1 cellular context compared by ENCODE assay signal in the genomic region with DNA sequence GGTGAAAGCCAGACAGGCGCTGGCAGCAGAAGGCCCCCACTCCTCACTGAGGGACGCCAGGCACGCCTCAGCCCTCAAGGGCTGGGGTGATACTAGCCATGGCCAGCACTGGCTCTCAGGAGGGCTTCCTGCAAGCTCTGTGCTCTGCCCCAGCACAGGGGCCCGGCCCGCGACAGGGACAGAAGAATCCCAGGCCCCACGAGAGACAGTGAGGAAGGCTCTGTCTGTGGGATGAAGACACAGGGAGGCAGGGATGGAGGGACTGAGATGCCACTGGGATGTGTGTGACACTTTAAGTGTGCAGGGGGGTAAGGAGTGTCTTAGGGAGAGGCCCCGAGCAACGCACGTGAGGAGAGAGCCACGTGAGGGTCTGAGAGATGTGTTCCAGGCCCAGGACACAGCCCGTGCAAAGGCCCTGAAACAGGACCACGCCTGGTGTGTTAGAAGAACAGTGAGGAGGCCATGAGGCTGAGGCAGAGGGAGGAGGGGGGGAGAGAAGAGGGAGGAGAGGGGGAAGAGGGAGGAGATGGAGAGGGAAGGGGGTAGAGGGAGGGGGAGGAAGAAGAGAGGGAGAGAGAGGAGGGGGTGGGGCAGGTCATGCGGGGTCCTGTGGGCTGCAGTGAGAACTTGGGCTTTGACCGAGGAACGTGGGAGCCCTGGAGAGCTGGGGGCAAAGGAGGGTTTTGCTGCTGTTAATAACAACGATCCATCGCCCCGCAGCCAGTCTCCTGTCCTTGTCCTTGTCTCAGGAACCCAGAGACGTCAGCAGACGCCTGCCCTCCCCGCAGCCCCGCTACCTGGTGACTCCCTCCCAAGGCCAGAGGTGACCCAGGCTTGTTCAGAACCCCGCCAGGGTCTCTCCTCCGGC.
TF ChIP-seq lines count a peak whose summit lies in the region.

No MANE protein-coding gene starts in this region.

TF ChIP-seq in K562, 482 proteins besides CTCF, POLR2A, EP300 and RAD21:
- no peak for TF ChIP-seq KDM5B (IDR thresholded peaks at IDR 0.05; ENCODE audit: insufficient replicate concordance, low read depth, low read length)
- TF ChIP-seq RBFOX2 (IDR thresholded peaks at IDR 0.05; ENCODE audit: low read depth, low read length), result peak; percentile 17
- TF ChIP-seq SRSF3 (IDR thresholded peaks at IDR 0.05; ENCODE audit: insufficient read depth, low read length), result no peak
- no peak for TF ChIP-seq ZNF778 (CRISPR knock-in tag; IDR thresholded peaks at IDR 0.05)
- no peak for TF ChIP-seq ZFP30 (CRISPR knock-in tag; IDR thresholded peaks at IDR 0.05; ENCODE audit: borderline replicate concordance)
- no peak for TF ChIP-seq STAT5B (CRISPR knock-in tag; IDR thresholded peaks at IDR 0.05)
- TF ChIP-seq ZNF507 (tag; conservative IDR thresholded peaks at IDR 0.05), result no peak
- TF ChIP-seq, protein P1, sequence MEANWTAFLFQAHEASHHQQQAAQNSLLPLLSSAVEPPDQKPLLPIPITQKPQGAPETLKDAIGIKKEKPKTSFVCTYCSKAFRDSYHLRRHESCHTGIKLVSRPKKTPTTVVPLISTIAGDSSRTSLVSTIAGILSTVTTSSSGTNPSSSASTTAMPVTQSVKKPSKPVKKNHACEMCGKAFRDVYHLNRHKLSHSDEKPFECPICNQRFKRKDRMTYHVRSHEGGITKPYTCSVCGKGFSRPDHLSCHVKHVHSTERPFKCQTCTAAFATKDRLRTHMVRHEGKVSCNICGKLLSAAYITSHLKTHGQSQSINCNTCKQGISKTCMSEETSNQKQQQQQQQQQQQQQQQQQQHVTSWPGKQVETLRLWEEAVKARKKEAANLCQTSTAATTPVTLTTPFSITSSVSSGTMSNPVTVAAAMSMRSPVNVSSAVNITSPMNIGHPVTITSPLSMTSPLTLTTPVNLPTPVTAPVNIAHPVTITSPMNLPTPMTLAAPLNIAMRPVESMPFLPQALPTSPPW (CRISPR knock-in tag; IDR thresholded peaks at IDR 0.05), result 0 out of 2 replicates have a peak, but pooled peaks have one; percentile 18
- peak; percentile 51 for TF ChIP-seq PCBP1 (IDR thresholded peaks at IDR 0.05; ENCODE audit: low read depth, low read length, poor library complexity, severe bottlenecking)
- TF ChIP-seq, protein P2, sequence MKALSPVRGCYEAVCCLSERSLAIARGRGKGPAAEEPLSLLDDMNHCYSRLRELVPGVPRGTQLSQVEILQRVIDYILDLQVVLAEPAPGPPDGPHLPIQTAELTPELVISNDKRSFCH (CRISPR knock-in tag; IDR thresholded peaks at IDR 0.05), result no peak
- TF ChIP-seq, protein P2 (tag; IDR thresholded peaks at IDR 0.05), result no peak
- TF ChIP-seq TCFL5 (CRISPR knock-in tag; conservative IDR thresholded peaks at IDR 0.05), result no peak
- TF ChIP-seq ZNF12 (CRISPR knock-in tag; IDR thresholded peaks at IDR 0.05), result no peak
- 0 out of 2 replicates have a peak, but pooled peaks have one; percentile 33 for TF ChIP-seq POLR2AphosphoS5 (IDR thresholded peaks at IDR 0.05; ENCODE audit: control insufficient read depth, insufficient read depth, low read depth, low read length)
- no peak for TF ChIP-seq TAF1 (IDR thresholded peaks at IDR 0.05; ENCODE audit: control insufficient read depth, extremely low read depth, insufficient read depth, low read length, severe bottlenecking)
- TF ChIP-seq, protein P3, sequence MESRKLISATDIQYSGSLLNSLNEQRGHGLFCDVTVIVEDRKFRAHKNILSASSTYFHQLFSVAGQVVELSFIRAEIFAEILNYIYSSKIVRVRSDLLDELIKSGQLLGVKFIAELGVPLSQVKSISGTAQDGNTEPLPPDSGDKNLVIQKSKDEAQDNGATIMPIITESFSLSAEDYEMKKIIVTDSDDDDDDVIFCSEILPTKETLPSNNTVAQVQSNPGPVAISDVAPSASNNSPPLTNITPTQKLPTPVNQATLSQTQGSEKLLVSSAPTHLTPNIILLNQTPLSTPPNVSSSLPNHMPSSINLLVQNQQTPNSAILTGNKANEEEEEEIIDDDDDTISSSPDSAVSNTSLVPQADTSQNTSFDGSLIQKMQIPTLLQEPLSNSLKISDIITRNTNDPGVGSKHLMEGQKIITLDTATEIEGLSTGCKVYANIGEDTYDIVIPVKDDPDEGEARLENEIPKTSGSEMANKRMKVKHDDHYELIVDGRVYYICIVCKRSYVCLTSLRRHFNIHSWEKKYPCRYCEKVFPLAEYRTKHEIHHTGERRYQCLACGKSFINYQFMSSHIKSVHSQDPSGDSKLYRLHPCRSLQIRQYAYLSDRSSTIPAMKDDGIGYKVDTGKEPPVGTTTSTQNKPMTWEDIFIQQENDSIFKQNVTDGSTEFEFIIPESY (CRISPR knock-in tag; IDR thresholded peaks at IDR 0.05), result peak; percentile 75; the same call in 1 of the 2 replicates
- TF ChIP-seq PHB2 (IDR thresholded peaks at IDR 0.05; ENCODE audit: low read depth), result no peak
- TF ChIP-seq RBM22 (IDR thresholded peaks at IDR 0.05; ENCODE audit: low read depth, low read length, poor library complexity, severe bottlenecking), result peak; percentile 52
- no peak for TF ChIP-seq IFI16 (CRISPR knock-in tag; IDR thresholded peaks at IDR 0.05)
- TF ChIP-seq, protein P4, sequence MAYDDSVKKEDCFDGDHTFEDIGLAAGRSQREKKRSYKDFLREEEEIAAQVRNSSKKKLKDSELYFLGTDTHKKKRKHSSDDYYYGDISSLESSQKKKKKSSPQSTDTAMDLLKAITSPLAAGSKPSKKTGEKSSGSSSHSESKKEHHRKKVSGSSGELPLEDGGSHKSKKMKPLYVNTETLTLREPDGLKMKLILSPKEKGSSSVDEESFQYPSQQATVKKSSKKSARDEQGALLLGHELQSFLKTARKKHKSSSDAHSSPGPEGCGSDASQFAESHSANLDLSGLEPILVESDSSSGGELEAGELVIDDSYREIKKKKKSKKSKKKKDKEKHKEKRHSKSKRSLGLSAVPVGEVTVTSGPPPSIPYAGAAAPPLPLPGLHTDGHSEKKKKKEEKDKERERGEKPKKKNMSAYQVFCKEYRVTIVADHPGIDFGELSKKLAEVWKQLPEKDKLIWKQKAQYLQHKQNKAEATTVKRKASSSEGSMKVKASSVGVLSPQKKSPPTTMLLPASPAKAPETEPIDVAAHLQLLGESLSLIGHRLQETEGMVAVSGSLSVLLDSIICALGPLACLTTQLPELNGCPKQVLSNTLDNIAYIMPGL (CRISPR knock-in tag; IDR thresholded peaks at IDR 0.05), result no peak
- peak; percentile 6; the same call in 1 of the 2 replicates for TF ChIP-seq MYNN (IDR thresholded peaks at IDR 0.05)
- TF ChIP-seq MYNN (CRISPR knock-in tag; IDR thresholded peaks at IDR 0.05), result no peak
- TF ChIP-seq, protein P5, sequence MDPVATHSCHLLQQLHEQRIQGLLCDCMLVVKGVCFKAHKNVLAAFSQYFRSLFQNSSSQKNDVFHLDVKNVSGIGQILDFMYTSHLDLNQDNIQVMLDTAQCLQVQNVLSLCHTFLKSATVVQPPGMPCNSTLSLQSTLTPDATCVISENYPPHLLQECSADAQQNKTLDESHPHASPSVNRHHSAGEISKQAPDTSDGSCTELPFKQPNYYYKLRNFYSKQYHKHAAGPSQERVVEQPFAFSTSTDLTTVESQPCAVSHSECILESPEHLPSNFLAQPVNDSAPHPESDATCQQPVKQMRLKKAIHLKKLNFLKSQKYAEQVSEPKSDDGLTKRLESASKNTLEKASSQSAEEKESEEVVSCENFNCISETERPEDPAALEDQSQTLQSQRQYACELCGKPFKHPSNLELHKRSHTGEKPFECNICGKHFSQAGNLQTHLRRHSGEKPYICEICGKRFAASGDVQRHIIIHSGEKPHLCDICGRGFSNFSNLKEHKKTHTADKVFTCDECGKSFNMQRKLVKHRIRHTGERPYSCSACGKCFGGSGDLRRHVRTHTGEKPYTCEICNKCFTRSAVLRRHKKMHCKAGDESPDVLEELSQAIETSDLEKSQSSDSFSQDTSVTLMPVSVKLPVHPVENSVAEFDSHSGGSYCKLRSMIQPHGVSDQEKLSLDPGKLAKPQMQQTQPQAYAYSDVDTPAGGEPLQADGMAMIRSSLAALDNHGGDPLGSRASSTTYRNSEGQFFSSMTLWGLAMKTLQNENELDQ (CRISPR knock-in tag; IDR thresholded peaks at IDR 0.05; ENCODE audit: borderline replicate concordance), result no peak
- TF ChIP-seq, protein P6, sequence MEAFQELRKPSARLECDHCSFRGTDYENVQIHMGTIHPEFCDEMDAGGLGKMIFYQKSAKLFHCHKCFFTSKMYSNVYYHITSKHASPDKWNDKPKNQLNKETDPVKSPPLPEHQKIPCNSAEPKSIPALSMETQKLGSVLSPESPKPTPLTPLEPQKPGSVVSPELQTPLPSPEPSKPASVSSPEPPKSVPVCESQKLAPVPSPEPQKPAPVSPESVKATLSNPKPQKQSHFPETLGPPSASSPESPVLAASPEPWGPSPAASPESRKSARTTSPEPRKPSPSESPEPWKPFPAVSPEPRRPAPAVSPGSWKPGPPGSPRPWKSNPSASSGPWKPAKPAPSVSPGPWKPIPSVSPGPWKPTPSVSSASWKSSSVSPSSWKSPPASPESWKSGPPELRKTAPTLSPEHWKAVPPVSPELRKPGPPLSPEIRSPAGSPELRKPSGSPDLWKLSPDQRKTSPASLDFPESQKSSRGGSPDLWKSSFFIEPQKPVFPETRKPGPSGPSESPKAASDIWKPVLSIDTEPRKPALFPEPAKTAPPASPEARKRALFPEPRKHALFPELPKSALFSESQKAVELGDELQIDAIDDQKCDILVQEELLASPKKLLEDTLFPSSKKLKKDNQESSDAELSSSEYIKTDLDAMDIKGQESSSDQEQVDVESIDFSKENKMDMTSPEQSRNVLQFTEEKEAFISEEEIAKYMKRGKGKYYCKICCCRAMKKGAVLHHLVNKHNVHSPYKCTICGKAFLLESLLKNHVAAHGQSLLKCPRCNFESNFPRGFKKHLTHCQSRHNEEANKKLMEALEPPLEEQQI (IDR thresholded peaks at IDR 0.05), result no peak
- TF ChIP-seq SMARCC2 (IDR thresholded peaks at IDR 0.05; ENCODE audit: low read depth), result no peak
- TF ChIP-seq NR2C1 (IDR thresholded peaks at IDR 0.05), result no peak
- no peak for TF ChIP-seq NR2C1 (tag; IDR thresholded peaks at IDR 0.05)
- 0 out of 2 replicates have a peak, but pooled peaks have one; percentile 35 for TF ChIP-seq POLR2AphosphoS2 (IDR thresholded peaks at IDR 0.05; ENCODE audit: low read length)
- TF ChIP-seq SUPT5H (IDR thresholded peaks at IDR 0.05), result peak; percentile 52
- TF ChIP-seq ZBED1 (IDR thresholded peaks at IDR 0.05), result no peak
- TF ChIP-seq TBL1XR1 (IDR thresholded peaks at IDR 0.05; ENCODE audit: low read length in 2 of 2), result no peak
TF ChIP-seq in K562: peak in this region for 9.
